33 cellular contexts compared by ENCODE assay signal in genomic region chr4:2155246-2155645, GRCh38.
DNase-seq lines count a peak whose midpoint lies in the region; ATAC-seq and TF ChIP-seq lines count a peak whose summit lies in the region.
"Had no signal": no experiment of that assay in that cellular context is flagged by ENCODE, and none has a peak within 500 bp of the region (broad histone marks: within the 10 kb centered on the region; RNA-seq: fewer than 3 reads in every experiment).

No MANE protein-coding gene starts in this region.

- H3K27me3 ChIP-seq in esophagus muscularis mucosa, result no peaks in the 10 kb centered on the region
- H3K27me3 ChIP-seq in subcutaneous abdominal adipose tissue (ENCODE audit: control insufficient read depth in 5 of 5, insufficient read depth in 4 of 5, low read length in 5 of 5), result no peaks in the 10 kb centered on the region
- H3K27me3 ChIP-seq: BLaER1; BLaER1 treated with 17β-estradiol and CSF1 and Interleukin-3, amounts not matched to agents 10 nM and 100 nM had no signal

- intact Hi-C loops in esophagus muscularis mucosa (cut with DNase I), result no loop called here

- H3K27ac ChIP-seq in esophagus muscularis mucosa (replicated peaks in 1 of 4) (no peak overlapping the region), subcutaneous abdominal adipose tissue (ENCODE audit: low read depth, low read length) (no peak overlapping the region)
- H3K27ac ChIP-seq: 22Rv1; A549; BLaER1; BLaER1 treated with 17β-estradiol and CSF1 and Interleukin-3, amounts not matched to agents 10 nM and 100 nM; C4-2B had no signal

- H3K4me3 ChIP-seq in esophagus muscularis mucosa (no peak overlapping the region), subcutaneous abdominal adipose tissue (ENCODE audit: low read depth in 1 of 5, low read length in 5 of 5) (peak overlapping the region in 3 of 5 donors; percentile 25 to 34 (median 25))
- H3K4me3 ChIP-seq: A549; BLaER1; BLaER1 treated with 17β-estradiol and CSF1 and Interleukin-3, amounts not matched to agents 10 nM and 100 nM had no signal

- H3K36me3 ChIP-seq in esophagus muscularis mucosa (no peaks in the 10 kb centered on the region), subcutaneous abdominal adipose tissue (ENCODE audit: control insufficient read depth in 5 of 5, insufficient read depth in 5 of 5, low read length in 5 of 5) (no peaks in the 10 kb centered on the region)
- H3K36me3 ChIP-seq: BE2C; BLaER1; BLaER1 treated with 17β-estradiol and CSF1 and Interleukin-3, amounts not matched to agents 10 nM and 100 nM had no signal

- no peak for ATAC-seq in HG03460 (IDR thresholded peaks at IDR 0.05; ENCODE audit: unreplicated experiment)
- ATAC-seq: A549; CD8-positive, alpha-beta T cell had no signal

- H3K4me1 ChIP-seq in esophagus muscularis mucosa, result no peaks in the 10 kb centered on the region
- H3K4me1 ChIP-seq in subcutaneous abdominal adipose tissue (ENCODE audit: control insufficient read depth in 5 of 5, insufficient read depth in 5 of 5, low read length in 5 of 5), result peaks cover 0 to 11% (median 4%) of the 10 kb centered on the region in 5 donors
- H3K4me1 ChIP-seq: A549, BE2C, Caco-2 had no signal

- TF ChIP-seq CTCF in esophagus muscularis mucosa (IDR thresholded peaks at IDR 0.05), result no peak
- TF ChIP-seq CTCF in GM13977 (IDR thresholded peaks at IDR 0.05; ENCODE audit: extremely low read depth, insufficient read depth, missing control alignments), result no peak

- TF ChIP-seq POLR2A in esophagus muscularis mucosa (IDR thresholded peaks at IDR 0.05; ENCODE audit: low read depth), result no peak

- peaks cover 0 to 5% (median 0%) of the 10 kb centered on the region in 4 donors for H3K9me3 ChIP-seq in esophagus muscularis mucosa
- H3K9me3 ChIP-seq in subcutaneous abdominal adipose tissue (ENCODE audit: control insufficient read depth in 5 of 5, low read length in 5 of 5), result peaks cover 0 to 5% (median 0%) of the 10 kb centered on the region in 5 donors
- H3K9me3 ChIP-seq: A549, BE2C, Caco-2 had no signal

- H3K9ac ChIP-seq in subcutaneous abdominal adipose tissue (ENCODE audit: low read length in 5 of 5), result no peak overlapping the region
- H3K9ac ChIP-seq: BLaER1; BLaER1 treated with 17β-estradiol and CSF1 and Interleukin-3, amounts not matched to agents 10 nM and 100 nM had no signal

- no peak for TF ChIP-seq EP300 in esophagus muscularis mucosa (IDR thresholded peaks at IDR 0.05)

- in situ Hi-C loops in GM13977 (cut with MboI; ENCODE audit: low pct_unique_long_range_greater_than_20kb, low sequenced_read_pairs, unreplicated experiment), result no loop called here

- 92% methylated on average over 6 of the region's 7 CpGs for WGBS in esophagus muscularis mucosa

- peak; percentile 24 for DNase-seq in activated effector memory CD4-positive, alpha-beta T cell treated with anti-CD3 and anti-CD28 coated beads, Interleukin-2, amount 50 U/mL, for 16 hours
- no peak for DNase-seq in activated effector memory CD4-positive, alpha-beta T cell treated with Interleukin-2 at 50 U/mL for 16 hours
- DNase-seq in esophagus muscularis mucosa (ENCODE audit: extremely low spot score), result peak; percentile 62
- peak; percentile 59 for DNase-seq in mesenteric fat pad (ENCODE audit: low spot score)
- no peak for DNase-seq in GM13977 (ENCODE audit: low spot score)
- no peak for DNase-seq in Kasumi-1 (lab: John Stamatoyannopoulos, UW)
- DNase-seq: 8988T; ACHN; AML-193; BE2C; C1 segment of cervical spinal cord; Caco-2; Calu3; CD4-positive, alpha-beta memory T cell; CD4-positive, alpha-beta T cell; CD4-positive, CD25-positive, alpha-beta regulatory T cell; CD8-positive, alpha-beta memory T cell; CD8-positive, alpha-beta T cell; COR-L47; DMS 273 treated with DMSO at 0.1 percent for 48 hours; DMS153; DMS53; DMS79; DMS79 treated with DMSO at 0.1 percent for 48 hours; DND-41; EL had no signal

Comparison
In these comparisons a context has a peak if more than half of its experiments do, and no peak if none do; other contexts are left out.
1. DNase-seq: peak in activated effector memory CD4-positive, alpha-beta T cell treated with anti-CD3 and anti-CD28 coated beads, Interleukin-2, amount 50 U/mL, for 16 hours (single experiment), esophagus muscularis mucosa (single experiment) and mesenteric fat pad (single experiment); none in activated effector memory CD4-positive, alpha-beta T cell treated with Interleukin-2 at 50 U/mL for 16 hours (single experiment), GM13977 (single experiment) and Kasumi-1 (0 of 2).
2. H3K4me3 ChIP-seq: peak in subcutaneous abdominal adipose tissue (3 of 5); none in esophagus muscularis mucosa (0 of 4).